In the genomic region with DNA sequence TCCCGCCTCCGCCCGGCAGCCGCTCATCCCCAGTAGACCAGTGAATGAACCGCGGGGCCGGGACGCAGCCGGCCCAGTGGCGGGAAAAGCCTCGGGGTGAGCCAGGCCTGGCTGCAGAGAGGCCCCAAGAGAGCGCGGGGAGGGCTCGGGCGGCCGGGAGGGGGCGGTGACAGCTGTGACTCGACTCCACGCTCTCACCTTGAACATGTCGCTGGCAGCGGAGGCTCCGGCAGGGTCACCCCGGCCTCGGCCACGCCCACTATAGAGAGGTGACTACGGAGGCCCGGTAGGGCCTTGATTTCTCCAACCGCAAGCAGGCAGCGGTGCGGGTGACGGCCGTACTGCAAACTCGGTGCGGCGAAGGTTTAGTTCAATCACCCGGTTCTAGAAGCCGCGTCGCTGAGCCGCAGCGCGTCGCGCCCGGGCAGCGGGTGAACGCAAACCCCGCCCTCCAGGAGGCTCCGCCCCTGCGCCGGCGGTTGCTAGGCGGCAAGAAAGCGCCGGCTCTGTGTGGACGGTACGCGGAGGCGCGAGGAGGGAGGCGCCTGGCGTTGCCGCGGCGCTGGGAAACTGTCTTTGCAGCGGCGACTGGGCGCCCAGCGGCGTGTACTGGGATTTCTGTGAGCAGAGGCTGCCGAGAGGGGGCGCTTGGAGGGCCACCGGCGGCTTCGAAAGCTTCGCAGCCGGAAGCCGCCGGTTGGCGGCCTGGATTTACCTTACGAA, we compare ENCODE assay signal across 8 cellular contexts.
A peak's percentile ranks its signal among the peaks of the same experiment; 100 is the strongest.
DNase-seq lines count a peak whose midpoint lies in the region; ATAC-seq and TF ChIP-seq lines count a peak whose summit lies in the region.

APOO (minus strand) TSS at position 443 of the 723 bp plus-strand sequence; CDS start at position 207, 236 bp downstream.
CXorf58 (plus strand) TSS at position 511 of the 723 bp plus-strand sequence. CDS start 2,297 bp downstream, outside the sequence.

- peak; percentile 65 for TF ChIP-seq POLR2A in erythroblast (IDR thresholded peaks at IDR 0.05; ENCODE audit: low read length)

- 0 out of 2 replicates have a peak, but pooled peaks have one; percentile 8 for TF ChIP-seq EP300 in Ishikawa (IDR thresholded peaks at IDR 0.05; ENCODE audit: borderline replicate concordance)

- ATAC-seq in GM21576 (IDR thresholded peaks at IDR 0.05; ENCODE audit: unreplicated experiment): peak; percentile 89

- peak; percentile 99 for DNase-seq in DMS53 (lab: John Stamatoyannopoulos, UW)
- peak; percentile 96 for DNase-seq in OCI-M1 (lab: John Stamatoyannopoulos, UW)
- peak; percentile 91 for DNase-seq in activated T-cell treated with anti-CD3 and anti-CD28 coated beads, Interleukin-2, amount 50 U/mL, for 1 hour
- peak; percentile 95 to 97 for DNase-seq in erythroblast (lab: John Stamatoyannopoulos, UW)
- DNase-seq in stimulated activated CD8-positive, alpha-beta memory T cell treated with anti-CD3 and anti-CD28 coated beads, Interleukin-7, amount 100 ng/mL, for 48 hours (ENCODE audit: extremely low read depth in 1 of 2, low read depth in 1 of 2): peak; percentile 77 to 86

- TF ChIP-seq RAD21 in Ishikawa (IDR thresholded peaks at IDR 0.05; ENCODE audit: low read depth): peak; percentile 39

- H3K27ac ChIP-seq in muscle layer of duodenum (ENCODE audit: low read length): peak within 1 kb of the TSS; percentile 90

- H3K9me3 ChIP-seq in muscle layer of duodenum (ENCODE audit: control insufficient read depth in 1 of 2, low read length in 2 of 2): no peaks in the 10 kb centered on the region

- H3K4me1 ChIP-seq in muscle layer of duodenum (ENCODE audit: control insufficient read depth in 1 of 2, insufficient read depth in 2 of 2, low read length in 2 of 2): no peaks in the 10 kb centered on the region

- H3K36me3 ChIP-seq in muscle layer of duodenum (ENCODE audit: control insufficient read depth in 1 of 2, insufficient read depth in 2 of 2, low read length in 2 of 2): no peaks in the 10 kb centered on the region

- peak within 1 kb of the TSS; percentile 56 to 64 for H3K4me3 ChIP-seq in muscle layer of duodenum (ENCODE audit: low read depth in 1 of 2, low read length in 2 of 2)

- H3K27me3 ChIP-seq in muscle layer of duodenum (ENCODE audit: low read depth, low read length): no peaks in the 10 kb centered on the region

TF ChIP-seq in Ishikawa, 13 proteins besides CTCF, POLR2A, EP300 and RAD21:
- TF ChIP-seq TCF12 (IDR thresholded peaks at IDR 0.05; ENCODE audit: low read depth) (peak; percentile 45), TAF1 (IDR thresholded peaks at IDR 0.05; ENCODE audit: low read depth) (peak; percentile 28), MAX (IDR thresholded peaks at IDR 0.05) (peak; percentile 23; the same call in 1 of the 2 replicates), TEAD4 (IDR thresholded peaks at IDR 0.05) (no peak)

Comparison
In these comparisons a context has a peak if more than half of its experiments do, and no peak if none do; other contexts are left out.
1. Peak in every context shown above with its lines: DNase-seq, ATAC-seq, H3K4me3 ChIP-seq and H3K27ac ChIP-seq.